18 cellular contexts compared by ENCODE assay signal in genomic region chr2:69145204-69145603, GRCh38.
DNase-seq lines count a peak whose midpoint lies in the region; ATAC-seq and TF ChIP-seq lines count a peak whose summit lies in the region.
"Had no signal": no experiment of that assay in that cellular context is flagged by ENCODE, and none has a peak within 500 bp of the region (broad histone marks: within the 10 kb centered on the region; RNA-seq: fewer than 3 reads in every experiment).

No MANE protein-coding gene starts in this region.

- H3K36me3 ChIP-seq in SJCRH30 (peaks cover 4% of the 10 kb centered on the region), psoas muscle (ENCODE audit: insufficient read depth in 1 of 2, low read depth in 1 of 2) (no peaks in the 10 kb centered on the region), thoracic aorta (no peaks in the 10 kb centered on the region)
- H3K36me3 ChIP-seq: BLaER1 treated with 17β-estradiol and CSF1 and Interleukin-3, amounts not matched to agents 10 nM and 100 nM had no signal

- ATAC-seq in psoas muscle (peak; percentile 27 to 61 (median 40)), thoracic aorta (ENCODE audit: insufficient number of reproducible peaks, low FRiP score, low read depth) (no peak), omental fat pad (ENCODE audit: low FRiP score) (no peak)
- ATAC-seq: CD8-positive, alpha-beta T cell had no signal

- H3K9me3 ChIP-seq in SJCRH30 (replicated peaks) (no peaks in the 10 kb centered on the region), psoas muscle (no peaks in the 10 kb centered on the region), thoracic aorta (no peaks in the 10 kb centered on the region)
- H3K9me3 ChIP-seq: BLaER1 treated with 17β-estradiol and CSF1 and Interleukin-3, amounts not matched to agents 10 nM and 100 nM had no signal

- DNase-seq in SJCRH30 = peak; percentile 69 to 75
- no peak for DNase-seq in dorsolateral prefrontal cortex
- no peak for DNase-seq in psoas muscle
- no peak for DNase-seq in thoracic aorta (ENCODE audit: low spot score)
- no peak for DNase-seq in omental fat pad (ENCODE audit: low spot score)
- no peak for DNase-seq in activated T-cell treated with anti-CD3 and anti-CD28 coated beads, Interleukin-2, amount 50 U/mL, for 1 hour
- DNase-seq in activated naive CD4-positive, alpha-beta T cell treated with Interleukin-2 at 50 U/mL for 16 hours = no peak
- DNase-seq: Calu3; CD8-positive, alpha-beta T cell; GF-D8; H9; KG1; NCI-H1417 treated with DMSO at 0.1 percent for 48 hours; NCI-H187 treated with DMSO at 0.1 percent for 48 hours; NCI-H510A treated with DMSO at 0.1 percent for 48 hours; NCI-H774; OCI-M1 had no signal

- H3K27me3 ChIP-seq in SJCRH30 (no peaks in the 10 kb centered on the region), dorsolateral prefrontal cortex (no peaks in the 10 kb centered on the region), psoas muscle (ENCODE audit: insufficient read depth in 3 of 3, low read length in 2 of 3) (no peaks in the 10 kb centered on the region), thoracic aorta (replicated peaks; ENCODE audit: insufficient read depth) (no peaks in the 10 kb centered on the region)
- H3K27me3 ChIP-seq: BLaER1 treated with 17β-estradiol and CSF1 and Interleukin-3, amounts not matched to agents 10 nM and 100 nM had no signal

- H3K4me3 ChIP-seq in SJCRH30 (no peak overlapping the region), dorsolateral prefrontal cortex (no peak overlapping the region), psoas muscle (no peak overlapping the region), thoracic aorta (no peak overlapping the region)
- H3K4me3 ChIP-seq: BLaER1 treated with 17β-estradiol and CSF1 and Interleukin-3, amounts not matched to agents 10 nM and 100 nM had no signal

- intact Hi-C loops in dorsolateral prefrontal cortex (cut with DNase I) = no loop called here
- intact Hi-C loops in psoas muscle (cut with DNase I) = no loop called here

- peak overlapping the region; percentile 92 for H3K27ac ChIP-seq in SJCRH30
- H3K27ac ChIP-seq in dorsolateral prefrontal cortex = peak overlapping the region in 40 of 59 donors; percentile 8 to 90 (median 71)
- peak overlapping the region; percentile 41 for H3K27ac ChIP-seq in psoas muscle
- peak overlapping the region; percentile 67 to 80 for H3K27ac ChIP-seq in thoracic aorta
- H3K27ac ChIP-seq: BLaER1 treated with 17β-estradiol and CSF1 and Interleukin-3, amounts not matched to agents 10 nM and 100 nM had no signal

- peaks cover 87% of the 10 kb centered on the region for H3K4me1 ChIP-seq in SJCRH30
- H3K4me1 ChIP-seq in psoas muscle = no peaks in the 10 kb centered on the region
- H3K4me1 ChIP-seq in thoracic aorta (ENCODE audit: control insufficient read depth in 1 of 2, low read depth in 2 of 2) = peaks cover 19 to 36% of the 10 kb centered on the region in 2 donors

- TF ChIP-seq CTCF in dorsolateral prefrontal cortex (IDR thresholded peaks at IDR 0.05 in 54 of 56, conservative IDR thresholded peaks at IDR 0.05 in 2 of 56; ENCODE audit: low read depth in 1 of 56, partially characterized antibody in 56 of 56) (no peak), psoas muscle (IDR thresholded peaks at IDR 0.05) (no peak), thoracic aorta (IDR thresholded peaks at IDR 0.05) (no peak), omental fat pad (IDR thresholded peaks at IDR 0.05) (no peak)

- 53 to 80% (median 58%) methylated on average over 7 of the region's 7 CpGs for WGBS in psoas muscle, 3 donors

Comparison
In these comparisons a context has a peak if more than half of its experiments do, and no peak if none do; other contexts are left out.
1. DNase-seq: peak in SJCRH30 (2 of 2); none in dorsolateral prefrontal cortex (0 of 10), psoas muscle (0 of 2), thoracic aorta (single experiment), omental fat pad (single experiment), activated T-cell treated with anti-CD3 and anti-CD28 coated beads, Interleukin-2, amount 50 U/mL, for 1 hour (single experiment) and activated naive CD4-positive, alpha-beta T cell treated with Interleukin-2 at 50 U/mL for 16 hours (single experiment).
2. H3K27ac ChIP-seq: peak in every context shown above with its lines; median percentile 92 in SJCRH30; 74 in thoracic aorta; 71 in dorsolateral prefrontal cortex; 41 in psoas muscle.
3. ATAC-seq: peak in psoas muscle (4 of 4); none in thoracic aorta (single experiment) and omental fat pad (single experiment).